In genomic region chr14:102046337-102047278, GRCh38 we compare ENCODE assay signal across 8 cellular contexts. TPM values are rescaled to one million over a fixed set of nuclear protein-coding genes. Genes with fewer than 3 reads are reported as not detected.
DNase-seq lines count a peak whose midpoint lies in the region; ATAC-seq, FAIRE-seq and TF ChIP-seq lines count a peak whose summit lies in the region.

No MANE protein-coding gene starts in this region.

- H3K4me3 Mint-ChIP-seq in activated B cell treated with CpG ODN at 0.5 μM for 24 hours = no peak overlapping the region

- no peaks in the 10 kb centered on the region for H3K9me3 ChIP-seq in osteoblast (ENCODE audit: low read depth, low read length)

- H2AFZ ChIP-seq in osteoblast (ENCODE audit: low read length) = no peak overlapping the region

- peaks cover 13% of the 10 kb centered on the region for H4K20me1 ChIP-seq in osteoblast (ENCODE audit: insufficient read depth, low read length)

- H3K4me1 Mint-ChIP-seq in activated B cell treated with CpG ODN at 0.5 μM for 24 hours = no peaks in the 10 kb centered on the region

- peaks cover 11% of the 10 kb centered on the region for H3K79me2 ChIP-seq in osteoblast (ENCODE audit: insufficient read depth, low read length)

- no peaks in the 10 kb centered on the region for H3K27me3 ChIP-seq in osteoblast (ENCODE audit: insufficient read depth, low read length)

- H3K4me2 ChIP-seq in osteoblast (ENCODE audit: insufficient read depth, low read length) = no peak overlapping the region

- no peak overlapping the region for H3K4me3 ChIP-seq in osteoblast (ENCODE audit: insufficient read depth, low read length)

- H3K27me3 Mint-ChIP-seq in activated B cell treated with CpG ODN at 0.5 μM for 24 hours = no peaks in the 10 kb centered on the region

- intact Hi-C loops in activated B cell treated with CpG ODN at 0.5 μM for 24 hours (cut with micrococcal nuclease) = loop anchor here (1.0 kb wide), 2 partner anchors 50 to 268 kb away; no protein-coding TSS in a partner anchor

- peak; percentile 50 for ATAC-seq in activated B cell treated with CpG ODN at 0.5 μM for 24 hours (ENCODE audit: low read depth)
- ATAC-seq in HG03378 (IDR thresholded peaks at IDR 0.05; ENCODE audit: unreplicated experiment) = no peak
- ATAC-seq in HG03280 (IDR thresholded peaks at IDR 0.05; ENCODE audit: unreplicated experiment) = no peak

- peaks cover 7% of the 10 kb centered on the region for H3K4me1 ChIP-seq in osteoblast (ENCODE audit: insufficient read depth, low read length)

- H3K36me3 Mint-ChIP-seq in activated B cell treated with CpG ODN at 0.5 μM for 24 hours (ENCODE audit: low read depth) = peaks cover 85% of the 10 kb centered on the region

- CTCF ChIA-PET in activated B cell treated with CpG ODN at 0.5 μM for 24 hours (lab: Charles Lee) = interaction anchor here (1.9 kb wide), 1 partner anchor 268 kb away, joined by 15 read pairs; no protein-coding TSS in a partner anchor

- H3K27ac ChIP-seq in osteoblast (ENCODE audit: low read depth, low read length) = no peak overlapping the region

- FAIRE-seq in frontal cortex (lab: Jason Lieb, UNC) = no peak

- H3K36me3 ChIP-seq in osteoblast (ENCODE audit: insufficient read depth, low read length) = peaks cover 86% of the 10 kb centered on the region

- no peaks in the 10 kb centered on the region for H3K9me3 Mint-ChIP-seq in activated B cell treated with CpG ODN at 0.5 μM for 24 hours

- H3K27ac Mint-ChIP-seq in activated B cell treated with CpG ODN at 0.5 μM for 24 hours = no peak overlapping the region

- POLR2A ChIA-PET in activated B cell treated with CpG ODN at 0.5 μM for 24 hours (lab: Charles Lee) = interaction anchor here (0.6 kb wide), 2 partner anchors 268 to 342 kb away, joined by 3 to 4 read pairs; no protein-coding TSS in a partner anchor

- TF ChIP-seq CTCF in activated B cell treated with CpG ODN at 0.5 μM for 24 hours (IDR thresholded peaks at IDR 0.05) (no peak), osteoblast (IDR thresholded peaks at IDR 0.05; ENCODE audit: extremely low read depth, low read depth, low read length) (no peak)

- DNase-seq in NCI-H526 (lab: John Stamatoyannopoulos, UW) = peak; percentile 59 to 88
- DNase-seq in NCI-H526 treated with DMSO at 0.1 percent for 48 hours (lab: John Stamatoyannopoulos, UW) = no peak
- DNase-seq in NCI-H1092 (lab: John Stamatoyannopoulos, UW) = peak; percentile 24
- DNase-seq in activated B cell treated with CpG ODN at 0.5 μM for 24 hours = no peak
- DNase-seq in frontal cortex (ENCODE audit: low spot score in 2 of 2) = peak; percentile 71 to 74
- peak; percentile 88 for DNase-seq in osteoblast (ENCODE audit: insufficient read length, low spot score, missing footprints)

RNA-seq across cellular contexts. Expression of gene HSP90AA1, which starts 40.2 kb away (rescaled TPM):
- 431 and 435 TPM in 2 replicates for total RNA-seq in activated B cell treated with CpG ODN at 0.5 μM for 24 hours
- 289 TPM for total RNA-seq in frontal cortex
- 193 and 198 TPM in 2 replicates for total RNA-seq in osteoblast

Comparison
In these comparisons a context has a peak if more than half of its experiments do, and no peak if none do; other contexts are left out.
1. DNase-seq: peak in NCI-H526 (2 of 2), NCI-H1092 (single experiment), frontal cortex (2 of 2) and osteoblast (single experiment); none in NCI-H526 treated with DMSO at 0.1 percent for 48 hours (single experiment) and activated B cell treated with CpG ODN at 0.5 μM for 24 hours (single experiment).